24 cellular contexts compared by ENCODE assay signal in genomic region chr13:98442391-98443230, GRCh38.
DNase-seq lines count a peak whose midpoint lies in the region; ATAC-seq and TF ChIP-seq lines count a peak whose summit lies in the region.
"Had no signal": no experiment of that assay in that cellular context is flagged by ENCODE, and none has a peak within 500 bp of the region (broad histone marks: within the 10 kb centered on the region; RNA-seq: fewer than 3 reads in every experiment).

No MANE protein-coding gene starts in this region.

- H3K36me3 ChIP-seq in osteoblast (ENCODE audit: insufficient read depth, low read length): peaks cover 44% of the 10 kb centered on the region

- no peaks in the 10 kb centered on the region for H3K9me3 Mint-ChIP-seq in activated T-helper 17 cell treated with anti-CD3 and anti-CD28 coated beads, Interleukin-2, amount 50 U/mL, for 72 hours
- H3K9me3 Mint-ChIP-seq: activated naive CD4-positive, alpha-beta T cell treated with anti-CD3 and anti-CD28 coated beads, Interleukin-2, amount 50 U/mL, for 24 hours; activated T-cell treated with anti-CD3 and anti-CD28 coated beads, Interleukin-2, amount 50 U/mL, for 72 hours; stimulated activated naive CD8-positive, alpha-beta T cell treated with anti-CD3 and anti-CD28 coated beads, Interleukin-15, amount 100 ng/mL, for 72 hours had no signal

- H3K36me3 Mint-ChIP-seq in activated T-helper 17 cell treated with anti-CD3 and anti-CD28 coated beads, Interleukin-2, amount 50 U/mL, for 72 hours (ENCODE audit: low read depth): peaks cover 22% of the 10 kb centered on the region
- H3K36me3 Mint-ChIP-seq: activated naive CD4-positive, alpha-beta T cell treated with anti-CD3 and anti-CD28 coated beads, Interleukin-2, amount 50 U/mL, for 24 hours had no signal

- no peak overlapping the region for H2AFZ ChIP-seq in osteoblast (ENCODE audit: low read length)

- H3K27me3 ChIP-seq in AG04450 (ENCODE audit: control insufficient read depth, insufficient read depth, low read length) (no peaks in the 10 kb centered on the region), osteoblast (ENCODE audit: insufficient read depth, low read length) (no peaks in the 10 kb centered on the region)
- H3K27me3 ChIP-seq: ascending aorta, gastrocnemius medialis, SJCRH30, tibial nerve had no signal

- H3K79me2 ChIP-seq in osteoblast (ENCODE audit: insufficient read depth, low read length): no peaks in the 10 kb centered on the region

- no peak for ATAC-seq in activated T-helper 17 cell treated with anti-CD3 and anti-CD28 coated beads, Interleukin-2, amount 50 U/mL, for 72 hours (replicated peaks)
- ATAC-seq in GM21447 (IDR thresholded peaks at IDR 0.05; ENCODE audit: unreplicated experiment): no peak
- ATAC-seq in GM18517 (IDR thresholded peaks at IDR 0.05; ENCODE audit: unreplicated experiment): no peak
- no peak for ATAC-seq in GM19324 (IDR thresholded peaks at IDR 0.05; ENCODE audit: low FRiP score, unreplicated experiment)
- ATAC-seq: activated T-cell treated with anti-CD3 and anti-CD28 coated beads, Interleukin-2, amount 50 U/mL, for 72 hours; gastrocnemius medialis; left cardiac atrium; stimulated activated naive CD8-positive, alpha-beta T cell treated with anti-CD3 and anti-CD28 coated beads, Interleukin-15, amount 100 ng/mL, for 72 hours had no signal

- H3K4me3 ChIP-seq in AG04450 (ENCODE audit: low read depth, low read length) (no peak overlapping the region), osteoblast (ENCODE audit: insufficient read depth, low read length) (no peak overlapping the region)
- H3K4me3 ChIP-seq: A549, ascending aorta, gastrocnemius medialis, SJCRH30, tibial nerve had no signal

- peaks cover 19% of the 10 kb centered on the region for H3K4me1 Mint-ChIP-seq in activated T-helper 17 cell treated with anti-CD3 and anti-CD28 coated beads, Interleukin-2, amount 50 U/mL, for 72 hours

- peak overlapping the region; percentile 31 for H3K27ac ChIP-seq in AG04450 (ENCODE audit: low read depth, low read length)
- H3K27ac ChIP-seq in osteoblast (ENCODE audit: low read depth, low read length): peak overlapping the region; percentile 84
- H3K27ac ChIP-seq: ascending aorta, gastrocnemius medialis, SJCRH30, tibial nerve had no signal

- H4K20me1 ChIP-seq in osteoblast (ENCODE audit: insufficient read depth, low read length): no peaks in the 10 kb centered on the region

- CTCF ChIA-PET in AG04450 (lab: Charles Lee): interaction anchor here (0.8 to 1.2 kb wide), 2 partner anchors 210 to 231 kb away, joined by 3 to 5 read pairs; no protein-coding TSS in a partner anchor

- peak overlapping the region; percentile 30 for H3K27ac Mint-ChIP-seq in activated T-helper 17 cell treated with anti-CD3 and anti-CD28 coated beads, Interleukin-2, amount 50 U/mL, for 72 hours
- H3K27ac Mint-ChIP-seq: activated naive CD4-positive, alpha-beta T cell treated with anti-CD3 and anti-CD28 coated beads, Interleukin-2, amount 50 U/mL, for 24 hours had no signal

- H3K4me3 Mint-ChIP-seq in activated T-helper 17 cell treated with anti-CD3 and anti-CD28 coated beads, Interleukin-2, amount 50 U/mL, for 72 hours: no peak overlapping the region
- H3K4me3 Mint-ChIP-seq: activated naive CD4-positive, alpha-beta T cell treated with anti-CD3 and anti-CD28 coated beads, Interleukin-2, amount 50 U/mL, for 24 hours; activated T-cell treated with anti-CD3 and anti-CD28 coated beads, Interleukin-2, amount 50 U/mL, for 72 hours had no signal

- TF ChIP-seq CTCF in AG04450 (IDR thresholded peaks at IDR 0.05; ENCODE audit: low read depth, low read length): no peak
- TF ChIP-seq CTCF in osteoblast (IDR thresholded peaks at IDR 0.05; ENCODE audit: extremely low read depth, low read depth, low read length): no peak

- no peaks in the 10 kb centered on the region; the same call in 1 of the 2 replicates for H3K9me3 ChIP-seq in AG04450 (ENCODE audit: control insufficient read depth, insufficient read depth, low read length)
- no peaks in the 10 kb centered on the region for H3K9me3 ChIP-seq in osteoblast (ENCODE audit: low read depth, low read length)
- H3K9me3 ChIP-seq: A549, ascending aorta, gastrocnemius medialis, SJCRH30, tibial nerve had no signal

- DNase-seq in AG04450 (ENCODE audit: low read depth, low spot score) (no peak), islet precursor cell (peak; percentile 54), osteoblast (ENCODE audit: insufficient read length, low spot score, missing footprints) (peak; percentile 73), GF-D8 (lab: John Stamatoyannopoulos, UW) (no peak)
- DNase-seq: activated CD4-positive, alpha-beta T cell treated with anti-CD3 and anti-CD28 coated beads for 48 hours; activated T-cell treated with anti-CD3 and anti-CD28 coated beads, Interleukin-2, amount 50 U/mL, for 72 hours; DMS79; effector CD4-positive, alpha-beta T cell; gastrocnemius medialis; left cardiac atrium; NCI-H1092 treated with DMSO at 0.1 percent for 48 hours; NCI-H1930; NCI-H2227 treated with DMSO at 0.1 percent for 48 hours; SJCRH30; stimulated activated CD4-positive, alpha-beta T cell treated with anti-CD3 and anti-CD28 coated beads, Interleukin-4, amount 100 ng/mL, for 1 hour; stimulated activated naive CD8-positive, alpha-beta T cell treated with anti-CD3 and anti-CD28 coated beads, Interleukin-15, amount 100 ng/mL, for 72 hours had no signal

- POLR2A ChIA-PET in AG04450 (lab: Yijun Ruan, JAX): no interaction called here

- H3K27me3 Mint-ChIP-seq in activated T-helper 17 cell treated with anti-CD3 and anti-CD28 coated beads, Interleukin-2, amount 50 U/mL, for 72 hours: no peaks in the 10 kb centered on the region
- H3K27me3 Mint-ChIP-seq: activated naive CD4-positive, alpha-beta T cell treated with anti-CD3 and anti-CD28 coated beads, Interleukin-2, amount 50 U/mL, for 24 hours; stimulated activated naive CD8-positive, alpha-beta T cell treated with anti-CD3 and anti-CD28 coated beads, Interleukin-15, amount 100 ng/mL, for 72 hours had no signal

- peaks cover 8% of the 10 kb centered on the region for H3K4me1 ChIP-seq in osteoblast (ENCODE audit: insufficient read depth, low read length)
- H3K4me1 ChIP-seq: ascending aorta, SJCRH30 had no signal

- H3K4me2 ChIP-seq in osteoblast (ENCODE audit: insufficient read depth, low read length): no peak overlapping the region
- H3K4me2 ChIP-seq: A549 had no signal

Comparison
In these comparisons a context has a peak if more than half of its experiments do, and no peak if none do; other contexts are left out.
1. DNase-seq: peak in islet precursor cell (single experiment) and osteoblast (single experiment); none in AG04450 (single experiment) and GF-D8 (single experiment).